Comparison of ENCODE assay signal across 18 cellular contexts in genomic region chr18:23595610-23596009, GRCh38. TPM values are rescaled to one million over a fixed set of nuclear protein-coding genes. Genes with fewer than 3 reads are reported as not detected.
DNase-seq lines count a peak whose midpoint lies in the region; ATAC-seq, FAIRE-seq and TF ChIP-seq lines count a peak whose summit lies in the region.
"Had no signal": no experiment of that assay in that cellular context is flagged by ENCODE, and none has a peak within 500 bp of the region (broad histone marks: within the 10 kb centered on the region; RNA-seq: fewer than 3 reads in every experiment).

No MANE protein-coding gene starts in this region.

- no peak overlapping the region for H3K4me3 Mint-ChIP-seq in stimulated activated naive CD8-positive, alpha-beta T cell treated with anti-CD3 and anti-CD28 coated beads, Interleukin-15, Interleukin-2, amounts not matched to agents 100 ng/mL and 50 ng/mL, for 24 hours
- H3K4me3 Mint-ChIP-seq: CD8-positive, alpha-beta T cell had no signal

- H3K14ac ChIP-seq in H1 (ENCODE audit: insufficient read length) = no peak overlapping the region
- H3K14ac ChIP-seq in mesenchymal stem cell (ENCODE audit: low read length in 2 of 2) = no peak overlapping the region

- H3K4me3 ChIP-seq in H1 (ENCODE audit: extremely low read depth in 1 of 4, insufficient read depth in 2 of 4, low read depth in 3 of 4, low read length in 4 of 4) = no peak overlapping the region
- H3K4me3 ChIP-seq in mesenchymal stem cell (ENCODE audit: insufficient read depth in 1 of 2, low read depth in 1 of 2, low read length in 2 of 2) = no peak overlapping the region
- H3K4me3 ChIP-seq: A549, GM23248 had no signal

- whole genome bisulfite sequencing in H1 (ENCODE audit: extremely low coverage in 1 of 2, insufficient coverage in 1 of 2, insufficient read length in 1 of 2, insufficient replicate concordance in 2 of 2, low coverage in 1 of 2, low lambda C conversion rate in 2 of 2, missing lambda C conversion rate in 1 of 2), 2 experiments = 96% methylated on average over 5 of the region's 5 CpGs; no CpG with 5 or more reads in 1 of the 2 experiments
- WGBS in mesenchymal stem cell = 94% methylated on average over 5 of the region's 5 CpGs

- H2BK5ac ChIP-seq in H1 (ENCODE audit: low read depth, low read length) (no peak overlapping the region), mesenchymal stem cell (ENCODE audit: low read depth, low read length, poor library complexity, severe bottlenecking) (no peak overlapping the region)

- TF ChIP-seq POLR2A in H1 (IDR thresholded peaks at IDR 0.05; ENCODE audit: control extremely low read depth in 1 of 2, low read depth in 2 of 2, low read length in 2 of 2) = no peak

- H3K9ac ChIP-seq in H1 (replicated peaks in 1 of 4; ENCODE audit: extremely low read depth in 1 of 4, low read depth in 3 of 4, low read length in 3 of 4) (no peak overlapping the region), mesenchymal stem cell (ENCODE audit: low read length) (no peak overlapping the region)
- H3K9ac ChIP-seq: GM23248 had no signal

- H3K4me1 Mint-ChIP-seq in stimulated activated naive CD8-positive, alpha-beta T cell treated with anti-CD3 and anti-CD28 coated beads, Interleukin-15, Interleukin-2, amounts not matched to agents 100 ng/mL and 50 ng/mL, for 24 hours (ENCODE audit: low read depth) = peaks cover 4% of the 10 kb centered on the region

- no peaks in the 10 kb centered on the region for H3K23me2 ChIP-seq in H1 (ENCODE audit: low read depth, low read length)

- no peaks in the 10 kb centered on the region for H3K9me3 Mint-ChIP-seq in stimulated activated naive CD8-positive, alpha-beta T cell treated with anti-CD3 and anti-CD28 coated beads, Interleukin-15, Interleukin-2, amounts not matched to agents 100 ng/mL and 50 ng/mL, for 24 hours
- H3K9me3 Mint-ChIP-seq: CD8-positive, alpha-beta T cell had no signal

- no peak for TF ChIP-seq CTCF in H1 (IDR thresholded peaks at IDR 0.05; ENCODE audit: control extremely low read depth in 1 of 3, insufficient read depth in 1 of 3, low read depth in 1 of 3, low read length in 3 of 3)

- H4K8ac ChIP-seq in H1 (ENCODE audit: extremely low read depth, insufficient read depth, low read length) (peak overlapping the region; percentile 53; the same call in 1 of the 2 replicates), mesenchymal stem cell (ENCODE audit: low read length) (no peak overlapping the region)

- H4K5ac ChIP-seq in H1 (ENCODE audit: insufficient read length, low read depth, low read length) = no peak overlapping the region

- H3K27me3 ChIP-seq in H1 (replicated peaks in 1 of 4; ENCODE audit: control insufficient read depth in 3 of 4, extremely low read depth in 1 of 4, insufficient read depth in 3 of 4, low read length in 3 of 4) (no peaks in the 10 kb centered on the region), mesenchymal stem cell (ENCODE audit: control insufficient read depth in 1 of 2, insufficient read depth in 1 of 2, low read length in 2 of 2) (no peaks in the 10 kb centered on the region)

- no peak for ATAC-seq in stimulated activated naive CD8-positive, alpha-beta T cell treated with anti-CD3 and anti-CD28 coated beads, Interleukin-15, Interleukin-2, amounts not matched to agents 100 U/mL and 50 U/mL, for 24 hours
- ATAC-seq in HG03442 (IDR thresholded peaks at IDR 0.05; ENCODE audit: unreplicated experiment) = no peak
- ATAC-seq: A549; CD8-positive, alpha-beta T cell; HCT116 had no signal

- TF ChIP-seq EP300 in H1 (IDR thresholded peaks at IDR 0.05; ENCODE audit: borderline replicate concordance in 1 of 2, low read depth in 2 of 2, low read length in 2 of 2) = no peak

- no peaks in the 10 kb centered on the region for H3K79me1 ChIP-seq in H1 (ENCODE audit: low read depth, low read length)
- no peaks in the 10 kb centered on the region for H3K79me1 ChIP-seq in mesenchymal stem cell (replicated peaks; ENCODE audit: low read length, poor library complexity, severe bottlenecking)

- H3K79me2 ChIP-seq in H1 (ENCODE audit: control insufficient read depth in 1 of 2, insufficient read depth in 2 of 2, low read length in 2 of 2) = no peaks in the 10 kb centered on the region

- no peaks in the 10 kb centered on the region for H3K36me3 ChIP-seq in H1 (ENCODE audit: control insufficient read depth in 2 of 4, insufficient read depth in 4 of 4, low read length in 3 of 4)
- H3K36me3 ChIP-seq in mesenchymal stem cell (ENCODE audit: control insufficient read depth in 1 of 2, insufficient read depth in 2 of 2, low read depth in 1 of 2, low read length in 2 of 2) = no peaks in the 10 kb centered on the region

- H2BK120ac ChIP-seq in H1 (replicated peaks; ENCODE audit: low read depth, low read length) (no peak overlapping the region), mesenchymal stem cell (ENCODE audit: low read depth, low read length) (no peak overlapping the region)

- no peak overlapping the region for H3K23ac ChIP-seq in H1 (ENCODE audit: insufficient read length)
- H3K23ac ChIP-seq in mesenchymal stem cell (ENCODE audit: low read length in 2 of 2) = no peak overlapping the region

- H2BK15ac ChIP-seq in H1 (ENCODE audit: low read length) = no peak overlapping the region
- no peak overlapping the region for H2BK15ac ChIP-seq in mesenchymal stem cell (ENCODE audit: low read depth, poor library complexity, severe bottlenecking)

- H3K27ac ChIP-seq in H1 (ENCODE audit: low read depth, low read length) (no peak overlapping the region), mesenchymal stem cell (ENCODE audit: low read length, poor library complexity, severe bottlenecking) (no peak overlapping the region)
- H3K27ac ChIP-seq: 22Rv1, GM23248 had no signal

- no peak overlapping the region for H2BK12ac ChIP-seq in H1 (ENCODE audit: low read depth, low read length)
- H2BK12ac ChIP-seq in mesenchymal stem cell (ENCODE audit: low read length in 2 of 2) = no peak overlapping the region

- no peaks in the 10 kb centered on the region for H4K20me1 ChIP-seq in H1 (replicated peaks in 1 of 2; ENCODE audit: control insufficient read depth in 1 of 2, insufficient read depth in 2 of 2, low read length in 2 of 2)

- H3K4ac ChIP-seq in H1 (replicated peaks; ENCODE audit: insufficient read length, low read depth, low read length) (no peak overlapping the region), mesenchymal stem cell (ENCODE audit: low read depth in 1 of 2, low read length in 2 of 2) (no peak overlapping the region)

- H2BK20ac ChIP-seq in H1 (ENCODE audit: low read length) = no peak overlapping the region

- H3K4me2 ChIP-seq in H1 (ENCODE audit: insufficient read depth in 1 of 2, low read depth in 2 of 2, low read length in 2 of 2) (no peak overlapping the region), mesenchymal stem cell (ENCODE audit: low read length, poor library complexity, severe bottlenecking) (no peak overlapping the region)
- H3K4me2 ChIP-seq: A549 had no signal

- H3K27ac Mint-ChIP-seq in stimulated activated naive CD8-positive, alpha-beta T cell treated with anti-CD3 and anti-CD28 coated beads, Interleukin-15, Interleukin-2, amounts not matched to agents 100 ng/mL and 50 ng/mL, for 24 hours = peak overlapping the region; percentile 37
- H3K27ac Mint-ChIP-seq: CD8-positive, alpha-beta T cell had no signal

- no peak overlapping the region for H4K91ac ChIP-seq in H1 (replicated peaks; ENCODE audit: insufficient read length, low read length)
- H4K91ac ChIP-seq in mesenchymal stem cell (ENCODE audit: low read length) = no peak overlapping the region

- H2AFZ ChIP-seq in H1 (ENCODE audit: low read length) (no peak overlapping the region), mesenchymal stem cell (ENCODE audit: low read depth, low read length) (no peak overlapping the region)
- H2AFZ ChIP-seq: GM23248 had no signal

- CTCF ChIA-PET in H1 (lab: Charles Lee; ENCODE audit: partially characterized antibody) = no interaction called here

- no peak for DNase-seq in stimulated activated naive CD8-positive, alpha-beta T cell treated with anti-CD3 and anti-CD28 coated beads, Interleukin-15, Interleukin-2, amounts not matched to agents 100 U/mL and 50 U/mL, for 24 hours
- DNase-seq in H1 (ENCODE audit: low read depth in 1 of 2, low spot score in 2 of 2) (no peak), mesenchymal stem cell (no peak), iPS-NIHi11 (ENCODE audit: low spot score) (no peak), retina (no peak)
- DNase-seq: AML-193; Calu3; CD8-positive, alpha-beta T cell; GM23248; H7 had no signal

- H3K9me3 ChIP-seq in H1 (ENCODE audit: insufficient read depth in 2 of 2, low read depth in 1 of 2, low read length in 1 of 2) = no peaks in the 10 kb centered on the region
- no peaks in the 10 kb centered on the region for H3K9me3 ChIP-seq in mesenchymal stem cell (ENCODE audit: control insufficient read depth, low read length)
- H3K9me3 ChIP-seq: A549 had no signal

- peaks cover 3% of the 10 kb centered on the region for H3K27me3 Mint-ChIP-seq in stimulated activated naive CD8-positive, alpha-beta T cell treated with anti-CD3 and anti-CD28 coated beads, Interleukin-15, Interleukin-2, amounts not matched to agents 100 ng/mL and 50 ng/mL, for 24 hours

- POLR2A ChIA-PET in H1 (lab: Charles Lee; ENCODE audit: partially characterized antibody) = no interaction called here

- H3K36me3 Mint-ChIP-seq in stimulated activated naive CD8-positive, alpha-beta T cell treated with anti-CD3 and anti-CD28 coated beads, Interleukin-15, Interleukin-2, amounts not matched to agents 100 ng/mL and 50 ng/mL, for 24 hours (ENCODE audit: low read depth) = no peaks in the 10 kb centered on the region
- H3K36me3 Mint-ChIP-seq: CD8-positive, alpha-beta T cell had no signal

- H3K4me1 ChIP-seq in H1 (replicated peaks in 1 of 4; ENCODE audit: control insufficient read depth in 3 of 4, insufficient read depth in 4 of 4, low read length in 3 of 4) (no peaks in the 10 kb centered on the region), mesenchymal stem cell (ENCODE audit: control insufficient read depth, insufficient read depth, low read depth, low read length) (no peaks in the 10 kb centered on the region)

- H3K18ac ChIP-seq in H1 (ENCODE audit: extremely low read depth, low read length) (no peak overlapping the region), mesenchymal stem cell (ENCODE audit: low read depth in 1 of 2, low read length in 2 of 2) (peak overlapping the region in 1 of 2 experiments; percentile 5)

- no peak overlapping the region for H2AK5ac ChIP-seq in H1 (ENCODE audit: low read depth, low read length)
- H2AK5ac ChIP-seq in mesenchymal stem cell (ENCODE audit: low read length, severe bottlenecking) = peak overlapping the region; percentile 12

- no peak for FAIRE-seq in H1 (lab: Jason Lieb, UNC)
- FAIRE-seq: A549, G401.6, GM12891, GM19239 had no signal

- H3K56ac ChIP-seq in H1 (replicated peaks; ENCODE audit: insufficient read length, low read depth, low read length) = no peak overlapping the region

- no peak for TF ChIP-seq RAD21 in H1 (IDR thresholded peaks at IDR 0.05 in 1 of 2, conservative IDR thresholded peaks at IDR 0.05 in 1 of 2; ENCODE audit: low read depth in 2 of 2, low read length in 2 of 2)

RNA-seq across cellular contexts. Expression of gene NPC1, which starts 9.3 kb away (rescaled TPM):
- total RNA-seq in H1 (2021; fragmentation: NEBNext Ultra II Directional; extraction: Animal tissue kit (Norgen Biotek cat#: 25700)) = 36.4 and 39.5 TPM in 2 replicates
- polyA plus RNA-seq in H1 (2011; rRNA removed) = 33.9 and 34.1 TPM in 2 replicates
- polyA plus RNA-seq in H1 (2011; cell fraction: cytosol; rRNA removed) = 29.4 TPM
- 66.9 TPM for polyA plus RNA-seq in H1 (2011; cell fraction: nucleus; rRNA removed)
- polyA plus RNA-seq in H1 (2012, experiment 1 of 2) = 25.9 to 31.8 TPM (median 29.2 TPM) in 4 replicates
- 7.7 TPM for polyA plus RNA-seq in H1 (2012, experiment 2 of 2)
- polyA plus RNA-seq in H1 (2013, experiment 1 of 2) = 56.1 TPM
- 49.7 TPM for polyA plus RNA-seq in H1 (2013, experiment 2 of 2)
- 109 and 131 TPM in 2 replicates for polyA minus RNA-seq in H1 (2011; rRNA and poly(A)+ RNA removed)
- 49.4 TPM for polyA minus RNA-seq in H1 (2011; cell fraction: cytosol; rRNA and poly(A)+ RNA removed)
- 105 TPM for polyA minus RNA-seq in H1 (2011; cell fraction: nucleus; rRNA and poly(A)+ RNA removed)
- 65.6 TPM for polyA plus RNA-seq in mesenchymal stem cell (2013, experiment 1 of 2)
- polyA plus RNA-seq in mesenchymal stem cell (2013, experiment 2 of 2) = 62.1 TPM
